ENCODE assay signal across 19 cellular contexts in genomic region chr20:4326194-4327065, GRCh38.
DNase-seq lines count a peak whose midpoint lies in the region; ATAC-seq, FAIRE-seq and TF ChIP-seq lines count a peak whose summit lies in the region.
"Had no signal": no experiment of that assay in that cellular context is flagged by ENCODE, and none has a peak within 500 bp of the region (broad histone marks: within the 10 kb centered on the region; RNA-seq: fewer than 3 reads in every experiment).

No MANE protein-coding gene starts in this region.

- no peak overlapping the region for H3K18ac ChIP-seq in IMR-90 (ENCODE audit: low read depth, low read length)
- no peak overlapping the region for H3K18ac ChIP-seq in trophoblast cell (ENCODE audit: low read length)

- ATAC-seq in IMR-90 (ENCODE audit: low read depth) (no peak), K562 (no peak), GM18907 (IDR thresholded peaks at IDR 0.05; ENCODE audit: unreplicated experiment) (no peak), pancreas (no peak)
- ATAC-seq: left colon, mucosa of descending colon had no signal

- no peak for TF ChIP-seq POLR2A in IMR-90 (IDR thresholded peaks at IDR 0.05; ENCODE audit: low read depth, low read length)
- TF ChIP-seq POLR2A in K562 (conservative IDR thresholded peaks at IDR 0.05) = no peak

- no peak overlapping the region for H2AK5ac ChIP-seq in IMR-90 (ENCODE audit: low read depth, low read length)
- no peak overlapping the region for H2AK5ac ChIP-seq in trophoblast cell (ENCODE audit: low read length)

- H2BK5ac ChIP-seq in IMR-90 (ENCODE audit: low read depth, low read length, poor library complexity, severe bottlenecking) = no peak overlapping the region
- no peak overlapping the region for H2BK5ac ChIP-seq in trophoblast cell (ENCODE audit: low read depth, low read length, poor library complexity)

- H3K27me3 ChIP-seq in IMR-90 (ENCODE audit: control insufficient read depth, insufficient read depth, low read length) = peaks cover 22% of the 10 kb centered on the region
- H3K27me3 ChIP-seq in K562 (ENCODE audit: control insufficient read depth in 2 of 2, insufficient read depth in 2 of 2, low read length in 2 of 2) = peaks cover 0 to 24% of the 10 kb centered on the region in 2 experiments; a peak in 2 of 5 replicates
- H3K27me3 ChIP-seq in trophoblast cell (ENCODE audit: insufficient read depth, low read length) = no peaks in the 10 kb centered on the region
- no peaks in the 10 kb centered on the region for H3K27me3 ChIP-seq in pancreas

- no peak overlapping the region for H3K56ac ChIP-seq in IMR-90 (ENCODE audit: extremely low read depth, insufficient read depth, low read length)

- dilution Hi-C loops in IMR-90 (cut with HindIII; ENCODE audit: low sequenced_read_pairs, unreplicated experiment) = no loop called here

- TF ChIP-seq EP300 in K562 (IDR thresholded peaks at IDR 0.05; ENCODE audit: low read length) = no peak

- no peak overlapping the region for H2AK9ac ChIP-seq in IMR-90 (replicated peaks; ENCODE audit: low read depth, low read length, poor library complexity)

- H2AFZ ChIP-seq in IMR-90 (replicated peaks; ENCODE audit: low read length, poor library complexity) (peak overlapping the region; percentile 26), K562 (ENCODE audit: low read depth, low read length) (no peak overlapping the region), trophoblast cell (ENCODE audit: insufficient read depth, low read length, poor library complexity) (no peak overlapping the region)
- H2AFZ ChIP-seq: PC-9 had no signal

- peak; percentile 39 for DNase-seq in CD1c-positive myeloid dendritic cell (ENCODE audit: extremely low spot score)
- DNase-seq in IMR-90 = peak; percentile 4
- DNase-seq in K562 (ENCODE audit: extremely low read depth in 1 of 4, low spot score in 3 of 4) = no peak
- DNase-seq in trophoblast cell = peak; percentile 88 to 91
- DNase-seq in NCI-H2171 treated with DMSO at 0.1 percent for 48 hours (lab: John Stamatoyannopoulos, UW) = no peak
- no peak for DNase-seq in pancreas
- DNase-seq in SHP77 treated with DMSO at 0.1 percent for 48 hours (lab: John Stamatoyannopoulos, UW) = no peak
- DNase-seq: activated CD4-positive, alpha-beta T cell treated with anti-CD3 and anti-CD28 coated beads, Interleukin-2, amount 50 U/mL, for 4 hours; activated T-cell treated with anti-CD3 and anti-CD28 coated beads, Interleukin-2, amount 50 U/mL, for 48 hours; GDM1; left colon; mucosa of descending colon; NCI-H1048; NCI-H748 treated with DMSO at 0.1 percent for 48 hours; stimulated activated CD4-positive, alpha-beta T cell treated with anti-CD3 and anti-CD28 coated beads, Interleukin-2, amount 100 ng/mL, for 48 hours; substantia nigra had no signal

- BruUV-seq in IMR-90 (replicated peaks; lab: Mats Ljungman, UMichigan) = no TSS peak
- no TSS peak for BruUV-seq in K562 (replicated peaks; lab: Mats Ljungman, UMichigan)

- H4K5ac ChIP-seq in IMR-90 (ENCODE audit: low read depth, low read length) = no peak overlapping the region

- H4K8ac ChIP-seq in IMR-90 (ENCODE audit: low read depth in 2 of 2, low read length in 2 of 2) = no peak overlapping the region
- no peak overlapping the region for H4K8ac ChIP-seq in trophoblast cell (ENCODE audit: low read depth, low read length)

- H2BK20ac ChIP-seq in IMR-90 (ENCODE audit: low read depth, low read length) = no peak overlapping the region

- CTCF ChIA-PET in IMR-90 (lab: Yijun Ruan, JAX) = no interaction called here
- CTCF ChIA-PET in K562 (lab: Yijun Ruan, JAX; ENCODE audit: low intra/inter-chr PET ratio) = no interaction called here

- no peaks in the 10 kb centered on the region for H4K20me1 ChIP-seq in IMR-90 (ENCODE audit: insufficient read depth, low read length)
- H4K20me1 ChIP-seq in K562 (replicated peaks; ENCODE audit: control insufficient read depth, insufficient read depth, low read length) = no peaks in the 10 kb centered on the region

- TF ChIP-seq RAD21 in IMR-90 (IDR thresholded peaks at IDR 0.05; ENCODE audit: low read length) (no peak), K562 (CRISPR knock-in tag; conservative IDR thresholded peaks at IDR 0.05 in 1 of 2, IDR thresholded peaks at IDR 0.05 in 1 of 2) (no peak)

- H3K9me3 ChIP-seq in IMR-90 (ENCODE audit: control insufficient read depth, insufficient read depth, low read length) = 0 out of 2 replicates have a peak, but pooled peaks cover 2% of the 10 kb centered on the region
- no peaks in the 10 kb centered on the region for H3K9me3 ChIP-seq in K562 (replicated peaks; ENCODE audit: control insufficient read depth, insufficient read depth, low read depth, low read length)
- H3K9me3 ChIP-seq in trophoblast cell (ENCODE audit: insufficient read depth, low read depth, low read length) = peaks cover 4% of the 10 kb centered on the region
- no peaks in the 10 kb centered on the region for H3K9me3 ChIP-seq in pancreas
- H3K9me3 ChIP-seq: mucosa of descending colon had no signal

- TF ChIP-seq CTCF in IMR-90 (conservative IDR thresholded peaks at IDR 0.05; ENCODE audit: low read depth, low read length) (no peak), K562 (IDR thresholded peaks at IDR 0.05 in 2 of 3, conservative IDR thresholded peaks at IDR 0.05 in 1 of 3; ENCODE audit: insufficient read depth in 2 of 3, low read depth in 1 of 3, low read length in 3 of 3) (no peak), pancreas (IDR thresholded peaks at IDR 0.05) (no peak)

- no peak overlapping the region for H4K91ac ChIP-seq in IMR-90 (ENCODE audit: insufficient read depth, low read depth, low read length)
- no peak overlapping the region for H4K91ac ChIP-seq in trophoblast cell (ENCODE audit: low read depth, low read length)

- H3K4me3 ChIP-seq in IMR-90 (ENCODE audit: insufficient read depth, low read depth, low read length) = no peak overlapping the region
- H3K4me3 ChIP-seq in K562 = no peak overlapping the region
- no peak overlapping the region for H3K4me3 ChIP-seq in trophoblast cell (ENCODE audit: low read depth, low read length)
- no peak overlapping the region for H3K4me3 ChIP-seq in pancreas
- H3K4me3 ChIP-seq: mucosa of descending colon, PC-9 had no signal

- H2BK12ac ChIP-seq in trophoblast cell (ENCODE audit: low read length) = no peak overlapping the region

- in situ Hi-C loops in IMR-90 (cut with MboI; ENCODE audit: low sequenced_read_pairs) = no loop called here
- in situ Hi-C loops in K562 (cut with MboI) = no loop called here

- POLR2A ChIA-PET in IMR-90 (lab: Charles Lee; ENCODE audit: unreplicated experiment) = no interaction called here
- POLR2A ChIA-PET in K562 (lab: Yijun Ruan, JAX) = no interaction called here

- FAIRE-seq in K562 (lab: Jason Lieb, UNC) (no peak), pancreas (lab: Jason Lieb, UNC) (no peak)
- FAIRE-seq: GM12891 had no signal

- no peak overlapping the region for H2BK120ac ChIP-seq in IMR-90 (ENCODE audit: low read depth, low read length)
- H2BK120ac ChIP-seq in trophoblast cell (ENCODE audit: insufficient read depth, low read length, poor library complexity) = no peak overlapping the region

- H3K9ac ChIP-seq in IMR-90 (ENCODE audit: low read depth, low read length) (no peak overlapping the region), K562 (ENCODE audit: insufficient read depth in 1 of 2, low read depth in 2 of 2, low read length in 2 of 2) (no peak overlapping the region), trophoblast cell (ENCODE audit: low read length) (no peak overlapping the region)

- H4K12ac ChIP-seq in trophoblast cell (ENCODE audit: low read depth, low read length) = no peak overlapping the region

- intact Hi-C loops in IMR-90 (cut with micrococcal nuclease) (no loop called here), K562 (cut with micrococcal nuclease) (no loop called here), pancreas (cut with DNase I) (no loop called here)

- no peaks in the 10 kb centered on the region for H3K79me1 ChIP-seq in IMR-90 (ENCODE audit: low read depth in 1 of 2, low read length in 2 of 2)
- H3K79me1 ChIP-seq in trophoblast cell (ENCODE audit: low read length) = no peaks in the 10 kb centered on the region

- no peaks in the 10 kb centered on the region for H3K79me2 ChIP-seq in K562 (ENCODE audit: control insufficient read depth, insufficient read depth, low read length)
- H3K79me2 ChIP-seq in trophoblast cell (ENCODE audit: control insufficient read depth, insufficient read depth, low read length, poor library complexity) = no peaks in the 10 kb centered on the region

- no peak overlapping the region for H2BK15ac ChIP-seq in IMR-90 (ENCODE audit: low read depth, low read length)

- H3K14ac ChIP-seq in IMR-90 (replicated peaks; ENCODE audit: low read depth, low read length) = no peak overlapping the region; the same call in 1 of the 2 replicates
- H3K14ac ChIP-seq in trophoblast cell (ENCODE audit: low read length) = no peak overlapping the region

- H3K4me2 ChIP-seq in IMR-90 (ENCODE audit: low read depth, low read length) (no peak overlapping the region), K562 (ENCODE audit: insufficient read depth, low read length) (no peak overlapping the region), trophoblast cell (ENCODE audit: low read length) (no peak overlapping the region)
- H3K4me2 ChIP-seq: PC-9 had no signal

- H3K36me3 ChIP-seq in IMR-90 (ENCODE audit: control insufficient read depth, insufficient read depth, low read length) (no peaks in the 10 kb centered on the region), K562 (ENCODE audit: control insufficient read depth, insufficient read depth, low read length) (no peaks in the 10 kb centered on the region), trophoblast cell (ENCODE audit: control insufficient read depth in 1 of 2, insufficient read depth in 2 of 2, low read length in 2 of 2) (no peaks in the 10 kb centered on the region), pancreas (no peaks in the 10 kb centered on the region)

- no peak overlapping the region for H3K27ac ChIP-seq in IMR-90 (ENCODE audit: insufficient read depth, low read length)
- no peak overlapping the region for H3K27ac ChIP-seq in K562 (ENCODE audit: extremely low read depth, low read depth, low read length)
- no peak overlapping the region for H3K27ac ChIP-seq in trophoblast cell (ENCODE audit: low read depth, low read length)
- H3K27ac ChIP-seq in pancreas = no peak overlapping the region
- H3K27ac ChIP-seq: PC-9 had no signal

- H3K9me1 ChIP-seq in IMR-90 (ENCODE audit: insufficient read depth, low read length) (no peaks in the 10 kb centered on the region), K562 (ENCODE audit: control insufficient read depth, insufficient read depth, low read length) (no peaks in the 10 kb centered on the region)

- H3K23ac ChIP-seq in IMR-90 (ENCODE audit: low read depth, low read length) = no peak overlapping the region
- no peak overlapping the region for H3K23ac ChIP-seq in trophoblast cell (ENCODE audit: low read length)

- 0 out of 2 replicates have a peak overlapping the region, but pooled peaks have one; percentile 17 for H3K4ac ChIP-seq in IMR-90 (ENCODE audit: low read depth, low read length)
- H3K4ac ChIP-seq in trophoblast cell (ENCODE audit: low read depth, low read length) = no peak overlapping the region

- H3K4me1 ChIP-seq in IMR-90 (ENCODE audit: control insufficient read depth, insufficient read depth, low read length) (peaks cover 2% of the 10 kb centered on the region; the same call in 1 of the 2 replicates), K562 (replicated peaks in 1 of 2; ENCODE audit: control insufficient read depth in 2 of 2, insufficient read depth in 2 of 2, low read length in 2 of 2) (no peaks in the 10 kb centered on the region), trophoblast cell (ENCODE audit: control insufficient read depth in 1 of 2, insufficient read depth in 2 of 2, low read length in 2 of 2) (no peaks in the 10 kb centered on the region), pancreas (no peaks in the 10 kb centered on the region)

- no CpG with 5 or more reads among the region's 4 CpGs for whole genome bisulfite sequencing in IMR-90 (ENCODE audit: extremely low coverage in 2 of 2, insufficient read length in 1 of 2), 2 experiments
- 0% methylated on average over 4 of the region's 4 CpGs for WGBS in K562 (ENCODE audit: insufficient coverage, low coverage, missing lambda C conversion rate)
- WGBS in trophoblast cell (ENCODE audit: extremely low coverage, insufficient coverage, insufficient read length) = no CpG with 5 or more reads among the region's 4 CpGs
- WGBS in pancreas, 2 donors = 56 to 63% methylated on average over 4 of the region's 4 CpGs

Comparison
In these comparisons a context has a peak if more than half of its experiments do, and no peak if none do; other contexts are left out.
1. DNase-seq: peak in CD1c-positive myeloid dendritic cell (single experiment), IMR-90 (single experiment) and trophoblast cell (2 of 2); none in K562 (0 of 4), NCI-H2171 treated with DMSO at 0.1 percent for 48 hours (single experiment), pancreas (0 of 6) and SHP77 treated with DMSO at 0.1 percent for 48 hours (single experiment).